Comparison of ENCODE assay signal across 10 cellular contexts in the genomic region with DNA sequence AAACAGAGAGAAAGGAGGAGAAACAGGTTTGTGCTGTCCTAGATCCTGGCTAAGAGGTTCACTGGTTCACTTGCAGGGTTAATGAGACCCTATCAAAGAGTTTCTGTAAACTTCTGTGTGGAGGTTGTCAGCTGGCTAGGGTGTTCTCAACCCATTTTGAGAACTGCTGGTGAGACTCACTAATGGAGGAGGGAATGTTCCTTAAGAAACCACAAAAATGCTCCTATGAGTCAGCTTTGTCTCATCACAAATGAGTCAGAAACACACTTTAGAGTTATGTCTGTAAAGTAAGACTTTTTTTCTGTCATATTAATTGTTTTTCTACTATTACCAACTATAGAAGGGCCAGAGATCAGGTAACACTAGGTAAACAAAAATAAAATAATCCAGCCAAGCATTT.
DNase-seq lines count a peak whose midpoint lies in the region; ATAC-seq and TF ChIP-seq lines count a peak whose summit lies in the region.
"Had no signal": no experiment of that assay in that cellular context is flagged by ENCODE, and none has a peak within 500 bp of the region (broad histone marks: within the 10 kb centered on the region; RNA-seq: fewer than 3 reads in every experiment).

No MANE protein-coding gene starts in this region.

- H3K9me3 ChIP-seq in AG04450 (ENCODE audit: control insufficient read depth, insufficient read depth, low read length): no peaks in the 10 kb centered on the region

- POLR2A ChIA-PET in AG04450 (lab: Yijun Ruan, JAX): no interaction called here

- TF ChIP-seq CTCF in AG04450 (IDR thresholded peaks at IDR 0.05; ENCODE audit: low read depth, low read length): no peak
- no peak for TF ChIP-seq CTCF in HFF-Myc (IDR thresholded peaks at IDR 0.05; ENCODE audit: low read depth, low read length, missing control alignments)
- no peak for TF ChIP-seq CTCF in fibroblast of pulmonary artery (IDR thresholded peaks at IDR 0.05; ENCODE audit: low read length, missing control alignments)

- DNase-seq in AG04450 (ENCODE audit: low read depth, low spot score): peak; percentile 68
- DNase-seq in HFF-Myc (ENCODE audit: extremely low read depth, low read depth): peak; percentile 37
- DNase-seq in MV-4-11 (lab: John Stamatoyannopoulos, UW): peak; percentile 83
- peak; percentile 94 for DNase-seq in fibroblast of pulmonary artery (ENCODE audit: low read depth)
- DNase-seq in stimulated activated CD4-positive, alpha-beta T cell treated with anti-CD3 and anti-CD28 coated beads, Interleukin-2, amount 100 ng/mL, for 48 hours: no peak
- no peak for DNase-seq in activated CD8-positive, alpha-beta memory T cell treated with anti-CD3 and anti-CD28 coated beads for 24 hours
- DNase-seq in activated CD4-positive, alpha-beta T cell treated with anti-CD3 and anti-CD28 coated beads, Interleukin-2, amount 50 U/mL, for 48 hours: no peak
- DNase-seq: activated naive CD4-positive, alpha-beta T cell; NCI-H2029 treated with DMSO at 0.1 percent for 48 hours had no signal

- CTCF ChIA-PET in AG04450 (lab: Charles Lee): interaction anchor here (1.0 to 1.8 kb wide), 2 partner anchors 14 to 508 kb away, joined by 3 to 4 read pairs; no protein-coding TSS in a partner anchor

- no peaks in the 10 kb centered on the region for H3K27me3 ChIP-seq in AG04450 (ENCODE audit: control insufficient read depth, insufficient read depth, low read length)

- H3K27ac ChIP-seq in AG04450 (ENCODE audit: low read depth, low read length): no peak overlapping the region

- no peak for ATAC-seq in GM19467 (IDR thresholded peaks at IDR 0.05; ENCODE audit: unreplicated experiment)

- no peak overlapping the region for H3K4me3 ChIP-seq in AG04450 (ENCODE audit: low read depth, low read length)
- no peak overlapping the region for H3K4me3 ChIP-seq in HFF-Myc (replicated peaks; ENCODE audit: low read depth, low read length)
- H3K4me3 ChIP-seq in fibroblast of pulmonary artery (replicated peaks; ENCODE audit: low read depth, low read length): no peak overlapping the region

Comparison
In these comparisons a context has a peak if more than half of its experiments do, and no peak if none do; other contexts are left out.
1. DNase-seq: peak in AG04450 (single experiment), HFF-Myc (single experiment), MV-4-11 (single experiment) and fibroblast of pulmonary artery (single experiment); none in stimulated activated CD4-positive, alpha-beta T cell treated with anti-CD3 and anti-CD28 coated beads, Interleukin-2, amount 100 ng/mL, for 48 hours (0 of 2), activated CD8-positive, alpha-beta memory T cell treated with anti-CD3 and anti-CD28 coated beads for 24 hours (single experiment) and activated CD4-positive, alpha-beta T cell treated with anti-CD3 and anti-CD28 coated beads, Interleukin-2, amount 50 U/mL, for 48 hours (0 of 2).